ENCODE assay signal across 18 cellular contexts in genomic region chr18:63128242-63128967, GRCh38.
DNase-seq lines count a peak whose midpoint lies in the region; ATAC-seq and TF ChIP-seq lines count a peak whose summit lies in the region.
"Had no signal": no experiment of that assay in that cellular context is flagged by ENCODE, and none has a peak within 500 bp of the region (broad histone marks: within the 10 kb centered on the region; RNA-seq: fewer than 3 reads in every experiment).

No MANE protein-coding gene starts in this region.

- H3K4me2 ChIP-seq in IMR-90 (ENCODE audit: low read depth, low read length) = no peak overlapping the region

- POLR2A ChIA-PET in IMR-90 (lab: Charles Lee; ENCODE audit: unreplicated experiment) = no interaction called here
- POLR2A ChIA-PET in activated naive CD8-positive, alpha-beta T cell treated with anti-CD3 and anti-CD28 coated beads, Interleukin-2, amount 10 ng/mL, durations not matched to agents 7 days and 5 days (lab: Charles Lee) = no interaction called here

- no peak overlapping the region for H3K23ac ChIP-seq in IMR-90 (ENCODE audit: low read depth, low read length)

- no peak for ATAC-seq in activated T-cell treated with anti-CD3 and anti-CD28 coated beads, Interleukin-2, amount 50 U/mL, for 72 hours (replicated peaks in 1 of 2)
- no peak for ATAC-seq in IMR-90 (ENCODE audit: low read depth)
- no peak for ATAC-seq in activated naive CD8-positive, alpha-beta T cell treated with anti-CD3 and anti-CD28 coated beads, Interleukin-2, amount 10 ng/mL, durations not matched to agents 7 days and 5 days (ENCODE audit: low read depth)
- no peak for ATAC-seq in stimulated activated memory B cell treated with anti-CD40 and anti-IgM and Interleukin-4, amounts not matched to agents 10 μg/mL and 1 μg/mL and 100 μg/mL, for 72 hours
- ATAC-seq: heart right ventricle, left ventricle myocardium superior had no signal

- no peak overlapping the region for H3K4me3 Mint-ChIP-seq in activated T-cell treated with anti-CD3 and anti-CD28 coated beads, Interleukin-2, amount 50 U/mL, for 72 hours
- H3K4me3 Mint-ChIP-seq in activated naive CD8-positive, alpha-beta T cell treated with anti-CD3 and anti-CD28 coated beads, Interleukin-2, amount 10 ng/mL, durations not matched to agents 7 days and 5 days = no peak overlapping the region
- H3K4me3 Mint-ChIP-seq in stimulated activated memory B cell treated with anti-CD40 and anti-IgM and Interleukin-4, amounts not matched to agents 10 μg/mL and 1 μg/mL and 100 μg/mL, for 72 hours = no peak overlapping the region

- no peak overlapping the region for H2BK5ac ChIP-seq in IMR-90 (ENCODE audit: low read depth, low read length, poor library complexity, severe bottlenecking)

- no peaks in the 10 kb centered on the region for H4K20me1 ChIP-seq in IMR-90 (ENCODE audit: insufficient read depth, low read length)

- peaks cover 32% of the 10 kb centered on the region for H3K4me1 Mint-ChIP-seq in activated T-cell treated with anti-CD3 and anti-CD28 coated beads, Interleukin-2, amount 50 U/mL, for 72 hours (ENCODE audit: low read depth)
- peaks cover 27% of the 10 kb centered on the region for H3K4me1 Mint-ChIP-seq in activated naive CD8-positive, alpha-beta T cell treated with anti-CD3 and anti-CD28 coated beads, Interleukin-2, amount 10 ng/mL, durations not matched to agents 7 days and 5 days
- H3K4me1 Mint-ChIP-seq in stimulated activated memory B cell treated with anti-CD40 and anti-IgM and Interleukin-4, amounts not matched to agents 10 μg/mL and 1 μg/mL and 100 μg/mL, for 72 hours = peaks cover 32% of the 10 kb centered on the region

- H3K56ac ChIP-seq in IMR-90 (ENCODE audit: extremely low read depth, insufficient read depth, low read length) = no peak overlapping the region

- no peaks in the 10 kb centered on the region for H3K79me1 ChIP-seq in IMR-90 (ENCODE audit: low read depth in 1 of 2, low read length in 2 of 2)

- TF ChIP-seq CTCF in IMR-90 (conservative IDR thresholded peaks at IDR 0.05; ENCODE audit: low read depth, low read length) = no peak
- no peak for TF ChIP-seq CTCF in ovary (IDR thresholded peaks at IDR 0.05)

- no peak overlapping the region for H4K91ac ChIP-seq in IMR-90 (ENCODE audit: insufficient read depth, low read depth, low read length)

- intact Hi-C loops in IMR-90 (cut with micrococcal nuclease) (no loop called here), ovary (cut with DNase I) (loop anchor here in 2 of 4 donors (5.0 to 10.0 kb wide), 3 partner anchors 106 to 306 kb away; partner anchors contain the start of gene VPS4B (in 1 of the 2))

- no peak for DNase-seq in activated T-cell treated with anti-CD3 and anti-CD28 coated beads, Interleukin-2, amount 50 U/mL, for 72 hours
- DNase-seq in activated T-cell treated with anti-CD3 and anti-CD28 coated beads, Interleukin-2, amount 50 U/mL, for 1 hour = no peak
- no peak for DNase-seq in IMR-90
- DNase-seq in activated naive CD8-positive, alpha-beta T cell treated with anti-CD3 and anti-CD28 coated beads, Interleukin-2, amount 10 ng/mL, durations not matched to agents 7 days and 5 days = no peak
- DNase-seq in ovary = no peak
- DNase-seq in D341Med (ENCODE audit: low spot score) = no peak
- no peak for DNase-seq in OCI-M1 (lab: John Stamatoyannopoulos, UW)
- DNase-seq: GM23248; heart right ventricle; left ventricle myocardium superior; MM.1S; NCI-H1694; NCI-H82; stimulated activated CD8-positive, alpha-beta memory T cell treated with anti-CD3 and anti-CD28 coated beads, Interleukin-4, amount 100 ng/mL, for 48 hours had no signal

- H3K4me1 ChIP-seq in IMR-90 (ENCODE audit: control insufficient read depth, insufficient read depth, low read length) (no peaks in the 10 kb centered on the region), ovary (ENCODE audit: insufficient read depth) (peaks cover 2% of the 10 kb centered on the region)
- H3K4me1 ChIP-seq: SJSA1 had no signal

- H3K27ac Mint-ChIP-seq in activated T-cell treated with anti-CD3 and anti-CD28 coated beads, Interleukin-2, amount 50 U/mL, for 72 hours = peak overlapping the region; percentile 66
- H3K27ac Mint-ChIP-seq in activated naive CD8-positive, alpha-beta T cell treated with anti-CD3 and anti-CD28 coated beads, Interleukin-2, amount 10 ng/mL, durations not matched to agents 7 days and 5 days = peak overlapping the region; percentile 50
- peak overlapping the region; percentile 6 for H3K27ac Mint-ChIP-seq in stimulated activated memory B cell treated with anti-CD40 and anti-IgM and Interleukin-4, amounts not matched to agents 10 μg/mL and 1 μg/mL and 100 μg/mL, for 72 hours

- no peak overlapping the region for H4K8ac ChIP-seq in IMR-90 (ENCODE audit: low read depth in 2 of 2, low read length in 2 of 2)

- no TSS peak for BruUV-seq in IMR-90 (replicated peaks; lab: Mats Ljungman, UMichigan)

- H3K9ac ChIP-seq in IMR-90 (ENCODE audit: low read depth, low read length) = no peak overlapping the region
- H3K9ac ChIP-seq: GM23248 had no signal

- H3K9me3 ChIP-seq in IMR-90 (ENCODE audit: control insufficient read depth, insufficient read depth, low read length) (no peaks in the 10 kb centered on the region), ovary (no peaks in the 10 kb centered on the region)
- H3K9me3 ChIP-seq: heart right ventricle, neutrophil, SJSA1, vagina had no signal

- no peak overlapping the region for H4K5ac ChIP-seq in IMR-90 (ENCODE audit: low read depth, low read length)

- H2BK20ac ChIP-seq in IMR-90 (ENCODE audit: low read depth, low read length) = no peak overlapping the region

- no peak overlapping the region for H2AK9ac ChIP-seq in IMR-90 (replicated peaks; ENCODE audit: low read depth, low read length, poor library complexity)

- H3K14ac ChIP-seq in IMR-90 (replicated peaks; ENCODE audit: low read depth, low read length) = no peak overlapping the region

- peaks cover 10% of the 10 kb centered on the region for H3K27me3 ChIP-seq in IMR-90 (ENCODE audit: control insufficient read depth, insufficient read depth, low read length)
- H3K27me3 ChIP-seq in ovary = no peaks in the 10 kb centered on the region
- H3K27me3 ChIP-seq: heart right ventricle, neutrophil, SJSA1, vagina had no signal

- no peak overlapping the region for H3K4me3 ChIP-seq in IMR-90 (ENCODE audit: insufficient read depth, low read depth, low read length)
- no peak overlapping the region for H3K4me3 ChIP-seq in ovary
- H3K4me3 ChIP-seq: GM23248, heart right ventricle, SJSA1, vagina had no signal

- CTCF ChIA-PET in IMR-90 (lab: Yijun Ruan, JAX) = interaction anchor here (1.0 to 1.1 kb wide), 2 partner anchors 310 to 312 kb away, joined by 3 read pairs; no protein-coding TSS in a partner anchor

- H3K4ac ChIP-seq in IMR-90 (ENCODE audit: low read depth, low read length) = no peak overlapping the region

- no peaks in the 10 kb centered on the region for H3K36me3 ChIP-seq in IMR-90 (ENCODE audit: control insufficient read depth, insufficient read depth, low read length)
- H3K36me3 ChIP-seq in ovary = no peaks in the 10 kb centered on the region
- H3K36me3 ChIP-seq: neutrophil, SJSA1 had no signal

- H2AFZ ChIP-seq in IMR-90 (replicated peaks; ENCODE audit: low read length, poor library complexity) = no peak overlapping the region
- H2AFZ ChIP-seq: GM23248 had no signal

- H3K36me3 Mint-ChIP-seq in activated T-cell treated with anti-CD3 and anti-CD28 coated beads, Interleukin-2, amount 50 U/mL, for 72 hours (ENCODE audit: insufficient read depth in 2 of 2) = peaks cover 7 to 12% of the 10 kb centered on the region in 2 donors
- peaks cover 27% of the 10 kb centered on the region for H3K36me3 Mint-ChIP-seq in activated naive CD8-positive, alpha-beta T cell treated with anti-CD3 and anti-CD28 coated beads, Interleukin-2, amount 10 ng/mL, durations not matched to agents 7 days and 5 days
- peaks cover 14% of the 10 kb centered on the region for H3K36me3 Mint-ChIP-seq in stimulated activated memory B cell treated with anti-CD40 and anti-IgM and Interleukin-4, amounts not matched to agents 10 μg/mL and 1 μg/mL and 100 μg/mL, for 72 hours

- dilution Hi-C loops in IMR-90 (cut with HindIII; ENCODE audit: low sequenced_read_pairs, unreplicated experiment) = no loop called here

- no peaks in the 10 kb centered on the region for H3K9me3 Mint-ChIP-seq in activated T-cell treated with anti-CD3 and anti-CD28 coated beads, Interleukin-2, amount 50 U/mL, for 72 hours
- H3K9me3 Mint-ChIP-seq in activated naive CD8-positive, alpha-beta T cell treated with anti-CD3 and anti-CD28 coated beads, Interleukin-2, amount 10 ng/mL, durations not matched to agents 7 days and 5 days = no peaks in the 10 kb centered on the region
- no peaks in the 10 kb centered on the region for H3K9me3 Mint-ChIP-seq in stimulated activated memory B cell treated with anti-CD40 and anti-IgM and Interleukin-4, amounts not matched to agents 10 μg/mL and 1 μg/mL and 100 μg/mL, for 72 hours

- H3K18ac ChIP-seq in IMR-90 (ENCODE audit: low read depth, low read length) = no peak overlapping the region

- H2AK5ac ChIP-seq in IMR-90 (ENCODE audit: low read depth, low read length) = no peak overlapping the region

- TF ChIP-seq POLR2A in IMR-90 (IDR thresholded peaks at IDR 0.05; ENCODE audit: low read depth, low read length) (no peak), ovary (IDR thresholded peaks at IDR 0.05) (no peak)

- no peaks in the 10 kb centered on the region for H3K27me3 Mint-ChIP-seq in activated T-cell treated with anti-CD3 and anti-CD28 coated beads, Interleukin-2, amount 50 U/mL, for 72 hours (ENCODE audit: low read depth)
- no peaks in the 10 kb centered on the region for H3K27me3 Mint-ChIP-seq in activated naive CD8-positive, alpha-beta T cell treated with anti-CD3 and anti-CD28 coated beads, Interleukin-2, amount 10 ng/mL, durations not matched to agents 7 days and 5 days
- H3K27me3 Mint-ChIP-seq in stimulated activated memory B cell treated with anti-CD40 and anti-IgM and Interleukin-4, amounts not matched to agents 10 μg/mL and 1 μg/mL and 100 μg/mL, for 72 hours = no peaks in the 10 kb centered on the region

- H2BK120ac ChIP-seq in IMR-90 (ENCODE audit: low read depth, low read length) = no peak overlapping the region

- H3K9me1 ChIP-seq in IMR-90 (ENCODE audit: insufficient read depth, low read length) = no peaks in the 10 kb centered on the region

- no CpG with 5 or more reads among the region's 8 CpGs for WGBS in IMR-90 (ENCODE audit: extremely low coverage in 2 of 2, insufficient read length in 1 of 2), 2 experiments
- 82 to 86% (median 86%) methylated on average over 8 of the region's 8 CpGs for WGBS in ovary, 3 donors

- no peak for TF ChIP-seq EP300 in ovary (IDR thresholded peaks at IDR 0.05)

- TF ChIP-seq RAD21 in IMR-90 (IDR thresholded peaks at IDR 0.05; ENCODE audit: low read length) = no peak

- in situ Hi-C loops in IMR-90 (cut with MboI; ENCODE audit: low sequenced_read_pairs) = loop anchor here (5.0 kb wide), 1 partner anchor 314 kb away; no protein-coding TSS in a partner anchor

- H3K27ac ChIP-seq in IMR-90 (ENCODE audit: insufficient read depth, low read length) (no peak overlapping the region), ovary (no peak overlapping the region)
- H3K27ac ChIP-seq: GM23248, heart right ventricle, neutrophil, SJSA1, vagina had no signal

- no peak overlapping the region for H2BK15ac ChIP-seq in IMR-90 (ENCODE audit: low read depth, low read length)

TF ChIP-seq in IMR-90, 13 proteins besides CTCF, POLR2A, EP300 and RAD21 (continues in another document):
- no peak for TF ChIP-seq MXI1 (IDR thresholded peaks at IDR 0.05; ENCODE audit: borderline replicate concordance, low read depth, low read length)

Comparison
In these comparisons a context has a peak if more than half of its experiments do, and no peak if none do; other contexts are left out.
1. H3K27ac Mint-ChIP-seq: peak in every context shown above with its lines; median percentile 66 in activated T-cell treated with anti-CD3 and anti-CD28 coated beads, Interleukin-2, amount 50 U/mL, for 72 hours; 50 in activated naive CD8-positive, alpha-beta T cell treated with anti-CD3 and anti-CD28 coated beads, Interleukin-2, amount 10 ng/mL, durations not matched to agents 7 days and 5 days; 6 in stimulated activated memory B cell treated with anti-CD40 and anti-IgM and Interleukin-4, amounts not matched to agents 10 μg/mL and 1 μg/mL and 100 μg/mL, for 72 hours.